Comparison of ENCODE assay signal across 7 cellular contexts in the genomic region with DNA sequence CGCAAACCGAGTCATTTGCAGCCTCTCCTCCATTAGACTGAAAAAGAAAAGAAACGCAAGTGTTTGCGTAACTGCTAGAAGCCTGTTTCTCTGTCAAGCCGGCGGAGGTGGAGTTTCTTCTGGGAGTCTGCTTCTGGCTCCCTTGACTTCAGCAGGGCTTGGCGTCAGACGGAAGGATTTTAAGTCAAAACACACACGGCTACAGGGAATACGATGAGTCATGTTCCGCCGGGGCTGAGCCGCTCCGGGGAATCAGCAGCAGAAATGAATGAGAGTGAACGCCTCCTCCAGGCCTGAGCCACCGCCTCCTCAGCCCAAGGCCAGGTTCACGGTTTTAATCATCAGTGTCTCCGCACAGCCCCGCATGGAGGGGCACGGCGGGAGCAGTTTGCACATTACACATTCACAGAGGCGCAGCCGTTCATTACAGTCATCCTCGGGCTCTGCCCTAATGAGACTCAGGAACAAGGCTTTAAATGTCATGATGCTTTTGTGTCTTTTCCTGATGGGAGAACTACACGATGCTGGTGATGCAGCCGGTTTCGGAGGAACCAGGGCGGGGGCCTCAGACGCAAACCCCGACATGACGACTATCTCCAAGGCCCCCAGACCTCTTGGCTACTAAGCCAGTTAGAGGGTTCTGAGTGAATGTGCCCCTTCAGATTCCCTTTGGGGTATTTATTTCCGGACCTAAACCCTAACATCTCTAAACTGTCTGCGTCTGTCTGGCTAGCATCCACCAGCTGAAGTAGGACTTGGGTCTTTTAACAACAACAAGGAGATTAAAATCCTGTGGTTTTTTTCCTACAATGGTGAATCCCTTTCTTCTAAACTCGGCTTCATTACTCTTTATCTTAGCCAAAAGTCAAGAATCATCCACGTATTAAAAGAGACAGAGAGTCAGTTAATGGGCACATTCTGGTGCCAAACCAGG. TPM values are rescaled to one million over a fixed set of nuclear protein-coding genes. Genes with fewer than 3 reads are reported as not detected.
DNase-seq lines count a peak whose midpoint lies in the region; ATAC-seq and TF ChIP-seq lines count a peak whose summit lies in the region.

No MANE protein-coding gene starts in this region.

- no peaks in the 10 kb centered on the region for H3K36me3 ChIP-seq in PC-3 (ENCODE audit: low read depth, low read length)
- H3K36me3 ChIP-seq in mesendoderm (ENCODE audit: control insufficient read depth, insufficient read depth, low read length): no peaks in the 10 kb centered on the region

- H3K4ac ChIP-seq in mesendoderm (ENCODE audit: low read depth, low read length): no peak overlapping the region

- H4K5ac ChIP-seq in mesendoderm (ENCODE audit: low read length): no peak overlapping the region

- H3K4me3 ChIP-seq in PC-3 (ENCODE audit: low read length) (peak overlapping the region; percentile 63), mesendoderm (ENCODE audit: low read length) (no peak overlapping the region)

- no TSS peak for BruUV-seq in PC-3 (replicated peaks; lab: Mats Ljungman, UMichigan)

- H3K79me2 ChIP-seq in PC-3 (ENCODE audit: low read length) (no peaks in the 10 kb centered on the region), mesendoderm (ENCODE audit: control insufficient read depth, insufficient read depth, low read length) (no peaks in the 10 kb centered on the region)

- POLR2A ChIA-PET in PC-3 (lab: Charles Lee; ENCODE audit: unreplicated experiment): no interaction called here

- H3K79me1 ChIP-seq in mesendoderm (ENCODE audit: low read length): no peaks in the 10 kb centered on the region

- no peaks in the 10 kb centered on the region for H3K9me3 ChIP-seq in PC-3 (ENCODE audit: low read length)

- no peaks in the 10 kb centered on the region for H3F3A ChIP-seq in PC-3 (ENCODE audit: low read length, unreplicated experiment)

- H3K27me3 ChIP-seq in PC-3 (ENCODE audit: low read length) (no peaks in the 10 kb centered on the region), mesendoderm (ENCODE audit: insufficient read depth, low read length, poor library complexity) (peaks cover 2% of the 10 kb centered on the region)

- no peak for TF ChIP-seq CTCF in PC-3 (conservative IDR thresholded peaks at IDR 0.05; ENCODE audit: low read depth, low read length)

- peak overlapping the region; percentile 92 for H3K4me2 ChIP-seq in PC-3 (ENCODE audit: low read length)
- H3K4me2 ChIP-seq in mesendoderm (ENCODE audit: low read length): peak overlapping the region; percentile 19

- H4K20me1 ChIP-seq in PC-3 (ENCODE audit: low read length): no peaks in the 10 kb centered on the region

- no peak overlapping the region for H2BK5ac ChIP-seq in mesendoderm (ENCODE audit: low read length)

- peak overlapping the region; percentile 93 for H2AFZ ChIP-seq in PC-3 (ENCODE audit: low read length)

- intact Hi-C loops in PC-3 (cut with micrococcal nuclease): loop anchor here (10.0 kb wide), 1 partner anchor 182 kb away; no protein-coding TSS in a partner anchor

- peak overlapping the region; percentile 60 for H3K27ac ChIP-seq in PC-3 (ENCODE audit: low read length)
- H3K27ac ChIP-seq in mesendoderm (ENCODE audit: low read depth, low read length): no peak overlapping the region

- H2BK120ac ChIP-seq in mesendoderm (ENCODE audit: low read depth, low read length): no peak overlapping the region

- CTCF ChIA-PET in PC-3 (lab: Charles Lee): no interaction called here

- no peak overlapping the region for H3K23ac ChIP-seq in mesendoderm (ENCODE audit: low read length)

- WGBS in mesendoderm (ENCODE audit: extremely low coverage, insufficient coverage, low lambda C conversion rate): no CpG with 5 or more reads among the region's 35 CpGs

- H3K4me1 ChIP-seq in PC-3 (ENCODE audit: insufficient read depth, low read length): peaks cover 10% of the 10 kb centered on the region
- H3K4me1 ChIP-seq in mesendoderm (ENCODE audit: control insufficient read depth, low read depth, low read length): peaks cover 4% of the 10 kb centered on the region

- H3K9ac ChIP-seq in PC-3 (ENCODE audit: low read length) (peak overlapping the region; percentile 41; the same call in 1 of the 2 replicates), mesendoderm (ENCODE audit: low read length) (peak overlapping the region; percentile 34)

- no peaks in the 10 kb centered on the region for H3K9me2 ChIP-seq in PC-3 (replicated peaks; ENCODE audit: low read length)

- H3K56ac ChIP-seq in mesendoderm (ENCODE audit: low read length): no peak overlapping the region

- peak; percentile 100 for ATAC-seq in PC-3
- ATAC-seq in HG03280 (IDR thresholded peaks at IDR 0.05; ENCODE audit: unreplicated experiment): no peak

- no peak overlapping the region for H4K8ac ChIP-seq in mesendoderm (ENCODE audit: low read depth, low read length)

- no peak overlapping the region for H3K18ac ChIP-seq in mesendoderm (ENCODE audit: low read length)

- no peak overlapping the region for H2AK5ac ChIP-seq in mesendoderm (ENCODE audit: low read length)

- DNase-seq in HPDE6-E6E7 (ENCODE audit: extremely low spot score): peak; percentile 95
- peak; percentile 91 for DNase-seq in PC-3
- DNase-seq in epidermal melanocyte (ENCODE audit: insufficient read length, low spot score): peak; percentile 93
- peak; percentile 91 for DNase-seq in mesendoderm
- DNase-seq in ureter (ENCODE audit: low spot score): peak; percentile 81
- no peak for DNase-seq in NAMALWA (ENCODE audit: low spot score)

- no peak overlapping the region for H2BK15ac ChIP-seq in mesendoderm (replicated peaks; ENCODE audit: low read depth)

RNA-seq across cellular contexts. Expression of a gene that starts 11.1 kb away (rescaled TPM):
- 0.51 and 0.98 TPM in 2 replicates for total RNA-seq in PC-3 (2014; rRNA removed)
- 2.3 TPM for polyA plus RNA-seq in mesendoderm (2013, experiment 1 of 2)
- polyA plus RNA-seq in mesendoderm (2013, experiment 2 of 2): 2.3 TPM
- total RNA-seq in ureter: 0.39 TPM
